ENCODE assay signal across 17 cellular contexts in genomic region chr1:78223417-78224215, GRCh38.
DNase-seq lines count a peak whose midpoint lies in the region; ATAC-seq and TF ChIP-seq lines count a peak whose summit lies in the region.
"Had no signal": no experiment of that assay in that cellular context is flagged by ENCODE, and none has a peak within 500 bp of the region (broad histone marks: within the 10 kb centered on the region; RNA-seq: fewer than 3 reads in every experiment).

No MANE protein-coding gene starts in this region.

- H4K5ac ChIP-seq in IMR-90 (ENCODE audit: low read depth, low read length) (no peak overlapping the region), H9 (ENCODE audit: insufficient read length, low read depth, low read length) (no peak overlapping the region)

- intact Hi-C loops in IMR-90 (cut with micrococcal nuclease) = loop anchor here (10.0 kb wide), 1 partner anchor 131 kb away; no protein-coding TSS in a partner anchor
- intact Hi-C loops in left lung (cut with DNase I) = no loop called here

- no peak overlapping the region for H3K14ac ChIP-seq in IMR-90 (replicated peaks; ENCODE audit: low read depth, low read length)
- no peak overlapping the region for H3K14ac ChIP-seq in H9 (ENCODE audit: insufficient read depth, low read length)

- H3K4me2 ChIP-seq in IMR-90 (ENCODE audit: low read depth, low read length) = no peak overlapping the region
- H3K4me2 ChIP-seq in H9 (ENCODE audit: insufficient read depth, insufficient read length, low read length) = no peak overlapping the region

- in situ Hi-C loops in IMR-90 (cut with MboI; ENCODE audit: low sequenced_read_pairs) = no loop called here

- TF ChIP-seq POLR2A in IMR-90 (IDR thresholded peaks at IDR 0.05; ENCODE audit: low read depth, low read length) = no peak

- dilution Hi-C loops in IMR-90 (cut with HindIII; ENCODE audit: low sequenced_read_pairs, unreplicated experiment) = no loop called here

- H2BK20ac ChIP-seq in IMR-90 (ENCODE audit: low read depth, low read length) (no peak overlapping the region), H9 (ENCODE audit: low read depth, low read length, poor library complexity, severe bottlenecking) (no peak overlapping the region)

- POLR2A ChIA-PET in IMR-90 (lab: Charles Lee; ENCODE audit: unreplicated experiment) = no interaction called here

- H3K27ac Mint-ChIP-seq in H9 = no peak overlapping the region; a peak in 1 of 7 replicates
- H3K27ac Mint-ChIP-seq: CD4-positive, CD25-positive, alpha-beta regulatory T cell; natural killer cell had no signal

- no peak overlapping the region for H3K4me3 Mint-ChIP-seq in H9
- H3K4me3 Mint-ChIP-seq: CD4-positive, CD25-positive, alpha-beta regulatory T cell; natural killer cell had no signal

- TF ChIP-seq CTCF in IMR-90 (conservative IDR thresholded peaks at IDR 0.05; ENCODE audit: low read depth, low read length) = no peak
- TF ChIP-seq CTCF in choroid plexus epithelial cell (conservative IDR thresholded peaks at IDR 0.05; ENCODE audit: low read depth, low read length) = no peak
- TF ChIP-seq CTCF in left lung (IDR thresholded peaks at IDR 0.05) = no peak
- no peak for TF ChIP-seq CTCF in H9 (conservative IDR thresholded peaks at IDR 0.05)

- H3K9me1 ChIP-seq in IMR-90 (ENCODE audit: insufficient read depth, low read length) = 0 out of 2 replicates have a peak, but pooled peaks cover 2% of the 10 kb centered on the region

- H3K9me3 Mint-ChIP-seq in H9 = peaks cover 0 to 10% of the 10 kb centered on the region in 2 experiments; a peak in 3 of 5 replicates

- H3K79me2 ChIP-seq in H9 (ENCODE audit: insufficient read depth, low read length) = no peaks in the 10 kb centered on the region

- H4K20me1 ChIP-seq in IMR-90 (ENCODE audit: insufficient read depth, low read length) (no peaks in the 10 kb centered on the region), H9 (ENCODE audit: control insufficient read depth, insufficient read depth, insufficient read length) (no peaks in the 10 kb centered on the region)

- H4K91ac ChIP-seq in IMR-90 (ENCODE audit: insufficient read depth, low read depth, low read length) (no peak overlapping the region), H9 (ENCODE audit: insufficient read length, low read depth, low read length) (no peak overlapping the region)

- BruUV-seq in IMR-90 (replicated peaks; lab: Mats Ljungman, UMichigan) = no TSS peak

- H3K4me1 ChIP-seq in IMR-90 (ENCODE audit: control insufficient read depth, insufficient read depth, low read length) (peaks cover 8% of the 10 kb centered on the region), left lung (no peaks in the 10 kb centered on the region), H9 (ENCODE audit: insufficient read depth, low read length) (peaks cover 5% of the 10 kb centered on the region; the same call in 1 of the 2 replicates)
- H3K4me1 ChIP-seq: Peyer's patch had no signal

- peaks cover 0 to 6% (median 0%) of the 10 kb centered on the region in 3 experiments; a peak in 2 of 7 replicates for H3K36me3 Mint-ChIP-seq in H9 (ENCODE audit: insufficient read depth in 1 of 3, low read depth in 3 of 3)
- H3K36me3 Mint-ChIP-seq: CD4-positive, CD25-positive, alpha-beta regulatory T cell; natural killer cell had no signal

- no peak overlapping the region; the same call in 1 of the 2 replicates for H2BK120ac ChIP-seq in IMR-90 (ENCODE audit: low read depth, low read length)
- no peak overlapping the region for H2BK120ac ChIP-seq in H9 (ENCODE audit: low read depth, low read length, poor library complexity, severe bottlenecking)

- ATAC-seq in IMR-90 (ENCODE audit: low read depth) (peak; percentile 57), left lung (peak; percentile 87), GM19351 (IDR thresholded peaks at IDR 0.05; ENCODE audit: unreplicated experiment) (no peak)
- ATAC-seq: GM12878, natural killer cell had no signal

- H3T11ph ChIP-seq in H9 (ENCODE audit: low read length) = no peak overlapping the region

- CTCF ChIA-PET in IMR-90 (lab: Yijun Ruan, JAX) = no interaction called here

- no peak overlapping the region for H2AK5ac ChIP-seq in IMR-90 (ENCODE audit: low read depth, low read length)
- no peak overlapping the region for H2AK5ac ChIP-seq in H9 (ENCODE audit: insufficient read length, low read length)

- H3K4me1 Mint-ChIP-seq in H9 = peaks cover 30 to 42% of the 10 kb centered on the region in 2 experiments
- H3K4me1 Mint-ChIP-seq: CD4-positive, CD25-positive, alpha-beta regulatory T cell; natural killer cell had no signal

- peaks cover 81% of the 10 kb centered on the region for H3K27me3 Mint-ChIP-seq in H9 (ENCODE audit: low read depth)

- peaks cover 3% of the 10 kb centered on the region for H3K9me3 ChIP-seq in IMR-90 (ENCODE audit: control insufficient read depth, insufficient read depth, low read length)
- peaks cover 0 to 26% of the 10 kb centered on the region in 2 donors for H3K9me3 ChIP-seq in left lung
- no peaks in the 10 kb centered on the region for H3K9me3 ChIP-seq in H9 (ENCODE audit: control insufficient read depth, low read depth, low read length)

- H3K9ac ChIP-seq in IMR-90 (ENCODE audit: low read depth, low read length) (no peak overlapping the region), H9 (ENCODE audit: extremely low read depth, insufficient read length, low read length) (no peak overlapping the region)

- H3K18ac ChIP-seq in IMR-90 (ENCODE audit: low read depth, low read length) = no peak overlapping the region
- no peak overlapping the region for H3K18ac ChIP-seq in H9 (ENCODE audit: insufficient read length, low read depth, low read length)

- 89% methylated on average over 4 of the region's 6 CpGs; no CpG with 5 or more reads in 1 of the 2 experiments for WGBS in IMR-90 (ENCODE audit: extremely low coverage in 2 of 2, insufficient read length in 1 of 2), 2 experiments
- no CpG with 5 or more reads among the region's 6 CpGs for WGBS in H9 (ENCODE audit: extremely low coverage, insufficient read length, low lambda C conversion rate)

- DNase-seq in IMR-90 (peak; percentile 64), choroid plexus epithelial cell (ENCODE audit: low read depth) (peak; percentile 42), left lung (no peak), ureter (ENCODE audit: low spot score) (no peak), H9 (no peak), COLO668 (lab: John Stamatoyannopoulos, UW; ENCODE audit: unreplicated experiment) (no peak)
- DNase-seq: activated CD4-positive, CD25-positive, alpha-beta regulatory T cell; CD4-positive, CD25-positive, alpha-beta regulatory T cell; dermis blood vessel endothelial cell; natural killer cell; NCI-H187; Peyer's patch; stimulated activated CD4-positive, alpha-beta T cell treated with anti-CD3 and anti-CD28 coated beads, Interleukin-1b, Interleukin-23, amount 100 ng/mL, for 48 hours; SW 1271 had no signal

- H3K23ac ChIP-seq in IMR-90 (ENCODE audit: low read depth, low read length) (no peak overlapping the region), H9 (ENCODE audit: insufficient read length, low read depth, low read length) (no peak overlapping the region)

- no peak overlapping the region for H2BK12ac ChIP-seq in H9 (ENCODE audit: insufficient read length, low read depth, low read length)

- H3K56ac ChIP-seq in IMR-90 (ENCODE audit: extremely low read depth, insufficient read depth, low read length) (no peak overlapping the region), H9 (ENCODE audit: insufficient read length, low read depth, low read length) (no peak overlapping the region)

- H3K79me1 ChIP-seq in IMR-90 (ENCODE audit: low read depth in 1 of 2, low read length in 2 of 2) = no peaks in the 10 kb centered on the region
- H3K79me1 ChIP-seq in H9 (ENCODE audit: insufficient read depth, low read depth, low read length, poor library complexity, severe bottlenecking) = no peaks in the 10 kb centered on the region

- H2BK15ac ChIP-seq in IMR-90 (ENCODE audit: low read depth, low read length) (no peak overlapping the region), H9 (ENCODE audit: low read depth, low read length) (no peak overlapping the region)

- no peaks in the 10 kb centered on the region for H3K23me2 ChIP-seq in H9 (ENCODE audit: insufficient read length, low read depth, low read length, poor library complexity, severe bottlenecking)

- H3K4ac ChIP-seq in IMR-90 (ENCODE audit: low read depth, low read length) (no peak overlapping the region), H9 (ENCODE audit: low read depth, low read length) (no peak overlapping the region)

- no peak overlapping the region for H3K4me3 ChIP-seq in IMR-90 (ENCODE audit: insufficient read depth, low read depth, low read length)
- H3K4me3 ChIP-seq in choroid plexus epithelial cell (ENCODE audit: low read depth, low read length) = no peak overlapping the region
- H3K4me3 ChIP-seq in left lung = no peak overlapping the region
- H3K4me3 ChIP-seq: esophagus muscularis mucosa, GM12878, Peyer's patch had no signal

- no peak for TF ChIP-seq RAD21 in IMR-90 (IDR thresholded peaks at IDR 0.05; ENCODE audit: low read length)

- H4K8ac ChIP-seq in IMR-90 (ENCODE audit: low read depth in 2 of 2, low read length in 2 of 2) (no peak overlapping the region), H9 (replicated peaks; ENCODE audit: insufficient read length, low read depth, low read length) (no peak overlapping the region)

- H2AFZ ChIP-seq in IMR-90 (replicated peaks; ENCODE audit: low read length, poor library complexity) (no peak overlapping the region), H9 (ENCODE audit: low read length) (no peak overlapping the region)

- H3K27me3 ChIP-seq in IMR-90 (ENCODE audit: control insufficient read depth, insufficient read depth, low read length) = no peaks in the 10 kb centered on the region
- no peaks in the 10 kb centered on the region for H3K27me3 ChIP-seq in left lung
- H3K27me3 ChIP-seq in H9 (ENCODE audit: insufficient read depth, low read length) = no peaks in the 10 kb centered on the region
- H3K27me3 ChIP-seq: esophagus muscularis mucosa, Peyer's patch had no signal

- H2AK9ac ChIP-seq in IMR-90 (replicated peaks; ENCODE audit: low read depth, low read length, poor library complexity) = no peak overlapping the region

- H3K36me3 ChIP-seq in IMR-90 (ENCODE audit: control insufficient read depth, insufficient read depth, low read length) (no peaks in the 10 kb centered on the region), left lung (no peaks in the 10 kb centered on the region)
- H3K36me3 ChIP-seq: esophagus muscularis mucosa, Peyer's patch had no signal

- H2BK5ac ChIP-seq in IMR-90 (ENCODE audit: low read depth, low read length, poor library complexity, severe bottlenecking) (no peak overlapping the region), H9 (ENCODE audit: insufficient read length, low read length) (no peak overlapping the region)

- H3K27ac ChIP-seq in IMR-90 (ENCODE audit: insufficient read depth, low read length) (no peak overlapping the region), left lung (no peak overlapping the region), H9 (ENCODE audit: insufficient read length, low read depth, low read length) (no peak overlapping the region)
- H3K27ac ChIP-seq: esophagus muscularis mucosa, Peyer's patch had no signal

TF ChIP-seq in IMR-90, 13 proteins besides CTCF, POLR2A, EP300 and RAD21:
- TF ChIP-seq CEBPB (IDR thresholded peaks at IDR 0.05; ENCODE audit: low read depth, low read length) (peak; percentile 64), FOS (IDR thresholded peaks at IDR 0.05; ENCODE audit: low read depth, low read length) (no peak), MXI1 (IDR thresholded peaks at IDR 0.05; ENCODE audit: borderline replicate concordance, low read depth, low read length) (no peak)

Comparison
In these comparisons a context has a peak if more than half of its experiments do, and no peak if none do; other contexts are left out.
1. DNase-seq: peak in IMR-90 (single experiment) and choroid plexus epithelial cell (single experiment); none in left lung (0 of 2), ureter (single experiment), H9 (single experiment) and COLO668 (single experiment).